Comparison of ENCODE assay signal across 26 cellular contexts in the genomic region with DNA sequence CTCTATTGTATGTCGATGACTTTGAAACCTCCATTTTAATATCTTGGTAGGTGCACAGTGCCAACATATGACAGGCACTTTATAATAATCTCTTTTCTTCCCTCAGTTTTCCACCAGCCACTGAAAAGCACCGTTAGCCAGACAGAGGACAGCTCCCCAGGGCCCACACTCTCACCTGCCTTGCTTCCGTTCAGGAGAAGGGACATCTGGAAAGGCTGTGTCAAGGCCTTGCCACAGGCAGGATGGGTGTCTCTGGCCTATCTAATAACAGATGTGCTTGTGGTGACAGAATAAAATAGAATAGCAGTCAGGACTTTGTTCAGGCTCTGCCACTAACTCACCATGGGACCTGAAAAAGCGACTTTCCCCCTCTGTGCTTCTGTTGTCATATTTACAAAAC.
"Had no signal": no experiment of that assay in that cellular context is flagged by ENCODE, and none has a peak within 500 bp of the region (broad histone marks: within the 10 kb centered on the region; RNA-seq: fewer than 3 reads in every experiment).

No MANE protein-coding gene starts in this region.

- H3K27ac Mint-ChIP-seq: endodermal cell; nephron; stimulated activated effector memory CD8-positive, alpha-beta T cell treated with anti-CD3 and anti-CD28 coated beads, Interleukin-12 subunit alpha, Interleukin-12 subunit beta, amount 100 ng/mL, for 72 hours; type B pancreatic cell had no signal

- DNase-seq: effector CD4-positive, alpha-beta T cell; endodermal cell; erythroblast; foreskin keratinocyte; head of caudate nucleus; kidney; left cardiac atrium; left ventricle myocardium inferior; mesenchymal stem cell; midbrain; naive B cell; psoas muscle; retina; right lobe of liver; stimulated activated CD4-positive, alpha-beta T cell treated with anti-CD3 and anti-CD28 coated beads, Interleukin-4, amount 100 ng/mL, for 1 hour; stimulated activated CD8-positive, alpha-beta memory T cell treated with anti-CD3 and anti-CD28 coated beads, Interleukin-4, amount 100 ng/mL, for 48 hours; stimulated activated naive CD8-positive, alpha-beta T cell treated with anti-CD3 and anti-CD28 coated beads, Interleukin-15, Interleukin-2, amounts not matched to agents 100 U/mL and 50 U/mL, for 24 hours; thyroid gland; uterus had no signal

- H3K36me3 ChIP-seq: left ventricle myocardium inferior, neutrophil, right lobe of liver, suprapubic skin, thyroid gland, uterus had no signal

- H3K27ac ChIP-seq: foreskin keratinocyte, hepatocyte, left ventricle myocardium inferior, neutrophil, psoas muscle, right lobe of liver, suprapubic skin, thyroid gland, uterus had no signal

- H3K4me2 ChIP-seq: hepatocyte had no signal

- H3K4me1 ChIP-seq: psoas muscle, right lobe of liver, suprapubic skin, thyroid gland, uterus had no signal

- H3K4me3 Mint-ChIP-seq: endodermal cell; nephron; stimulated activated effector memory CD8-positive, alpha-beta T cell treated with anti-CD3 and anti-CD28 coated beads, Interleukin-12 subunit alpha, Interleukin-12 subunit beta, amount 100 ng/mL, for 72 hours; type B pancreatic cell had no signal

- H3K79me2 ChIP-seq: hepatocyte had no signal

- H3K9me3 ChIP-seq: left ventricle myocardium inferior, neutrophil, psoas muscle, right lobe of liver, suprapubic skin, thyroid gland, uterus had no signal

- H3K36me3 Mint-ChIP-seq: naive B cell; stimulated activated effector memory CD8-positive, alpha-beta T cell treated with anti-CD3 and anti-CD28 coated beads, Interleukin-12 subunit alpha, Interleukin-12 subunit beta, amount 100 ng/mL, for 72 hours; type B pancreatic cell had no signal

- H3K27me3 ChIP-seq: right lobe of liver, thyroid gland, uterus had no signal

- H3K27me3 Mint-ChIP-seq: naive B cell had no signal

- H2AFZ ChIP-seq: hepatocyte had no signal

- H3K4me3 ChIP-seq: hepatocyte, left ventricle myocardium inferior, lung, psoas muscle, right lobe of liver, suprapubic skin, thyroid gland, uterus had no signal

- H3K9me3 Mint-ChIP-seq: endodermal cell; naive B cell; nephron; stimulated activated effector memory CD8-positive, alpha-beta T cell treated with anti-CD3 and anti-CD28 coated beads, Interleukin-12 subunit alpha, Interleukin-12 subunit beta, amount 100 ng/mL, for 72 hours; type B pancreatic cell had no signal

- H3K4me1 Mint-ChIP-seq: stimulated activated effector memory CD8-positive, alpha-beta T cell treated with anti-CD3 and anti-CD28 coated beads, Interleukin-12 subunit alpha, Interleukin-12 subunit beta, amount 100 ng/mL, for 72 hours had no signal
